18 cellular contexts compared by ENCODE assay signal in the genomic region with DNA sequence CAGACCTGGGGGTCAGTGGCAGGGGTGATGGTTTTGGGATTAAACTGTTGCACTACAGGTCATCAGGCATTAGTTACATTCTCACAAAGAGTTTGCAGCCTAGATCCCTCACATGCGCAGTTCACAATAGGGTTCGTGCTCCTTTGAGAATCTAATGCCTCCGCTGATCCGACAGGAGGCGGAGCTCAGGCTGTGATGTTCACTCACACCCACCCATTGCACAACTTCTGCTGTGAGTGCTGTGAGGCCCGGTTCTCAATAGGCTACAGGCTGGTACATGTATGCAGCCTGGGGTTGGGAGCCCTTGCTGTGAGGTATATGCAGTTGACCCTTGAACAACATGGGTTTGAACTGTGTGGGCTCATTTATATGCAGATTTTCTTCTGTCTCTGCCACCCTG.
DNase-seq lines count a peak whose midpoint lies in the region; ATAC-seq and TF ChIP-seq lines count a peak whose summit lies in the region.
"Had no signal": no experiment of that assay in that cellular context is flagged by ENCODE, and none has a peak within 500 bp of the region (broad histone marks: within the 10 kb centered on the region; RNA-seq: fewer than 3 reads in every experiment).

No MANE protein-coding gene starts in this region.

- ATAC-seq in GM19351 (IDR thresholded peaks at IDR 0.05; ENCODE audit: unreplicated experiment) (no peak), left colon (no peak), HG02870 (IDR thresholded peaks at IDR 0.05; ENCODE audit: unreplicated experiment) (no peak)
- ATAC-seq: Panc1, SK-N-SH treated with all-trans-retinoic acid at 6 μM for 48 hours had no signal

- no peaks in the 10 kb centered on the region for H3K79me2 ChIP-seq in H9 (ENCODE audit: insufficient read depth, low read length)

- H2BK12ac ChIP-seq in H9 (ENCODE audit: insufficient read length, low read depth, low read length): no peak overlapping the region

- no peak overlapping the region for H4K8ac ChIP-seq in H9 (replicated peaks; ENCODE audit: insufficient read length, low read depth, low read length)

- H3K27ac Mint-ChIP-seq in H9: no peak overlapping the region

- H3K4me3 Mint-ChIP-seq in H9: no peak overlapping the region

- no peak overlapping the region for H2BK20ac ChIP-seq in H9 (ENCODE audit: low read depth, low read length, poor library complexity, severe bottlenecking)

- intact Hi-C loops in left colon (cut with DNase I, micrococcal nuclease): no loop called here

- no peak overlapping the region for H3K56ac ChIP-seq in H9 (ENCODE audit: insufficient read length, low read depth, low read length)

- H3K4me2 ChIP-seq in H9 (ENCODE audit: insufficient read depth, insufficient read length, low read length): no peak overlapping the region
- H3K4me2 ChIP-seq: KMS-11 had no signal

- H3K23ac ChIP-seq in H9 (ENCODE audit: insufficient read length, low read depth, low read length): no peak overlapping the region

- H3K36me3 Mint-ChIP-seq in H9 (ENCODE audit: insufficient read depth in 1 of 3, low read depth in 3 of 3): peaks cover 0 to 4% (median 3%) of the 10 kb centered on the region in 3 experiments; a peak in 1 of 7 replicates

- no peak overlapping the region for H2BK5ac ChIP-seq in H9 (ENCODE audit: insufficient read length, low read length)

- H3K9me3 ChIP-seq in H9 (ENCODE audit: control insufficient read depth, low read depth, low read length): no peaks in the 10 kb centered on the region
- H3K9me3 ChIP-seq: MG63 had no signal

- H2AK5ac ChIP-seq in H9 (ENCODE audit: insufficient read length, low read length): no peak overlapping the region

- DNase-seq in H9: peak; percentile 32
- DNase-seq in amniotic epithelial cell (ENCODE audit: low read depth): peak; percentile 45
- peak; percentile 5 for DNase-seq in fibroblast of villous mesenchyme (ENCODE audit: low read depth)
- peak; percentile 16 for DNase-seq in retina
- DNase-seq in SKM-1 treated with dmso at 0.1 percent for 144 hours (lab: John Stamatoyannopoulos, UW; ENCODE audit: unreplicated experiment): no peak
- no peak for DNase-seq in left colon
- DNase-seq: DMS 273 treated with DMSO at 0.1 percent for 48 hours, MG63, NCI-H1092 treated with DMSO at 0.1 percent for 48 hours, NCI-H1694, NCI-H446 treated with DMSO at 0.1 percent for 48 hours, NCI-H748 treated with DMSO at 0.1 percent for 48 hours, SHP77 had no signal

- H3K4me1 Mint-ChIP-seq in H9: peaks cover 0 to 8% of the 10 kb centered on the region in 2 experiments; a peak in 2 of 4 replicates

- H3K4me1 ChIP-seq in H9 (ENCODE audit: insufficient read depth, low read length): peaks cover 4% of the 10 kb centered on the region; the same call in 1 of the 2 replicates

- H3K14ac ChIP-seq in H9 (ENCODE audit: insufficient read depth, low read length): no peak overlapping the region

- peaks cover 0 to 3% of the 10 kb centered on the region in 2 experiments; a peak in 2 of 5 replicates for H3K9me3 Mint-ChIP-seq in H9

- H3K27ac ChIP-seq in H9 (ENCODE audit: insufficient read length, low read depth, low read length): no peak overlapping the region
- H3K27ac ChIP-seq: KMS-11 had no signal

- H3T11ph ChIP-seq in H9 (ENCODE audit: low read length): no peak overlapping the region

- H3K23me2 ChIP-seq in H9 (ENCODE audit: insufficient read length, low read depth, low read length, poor library complexity, severe bottlenecking): no peaks in the 10 kb centered on the region

- peaks cover 3% of the 10 kb centered on the region for H4K20me1 ChIP-seq in H9 (ENCODE audit: control insufficient read depth, insufficient read depth, insufficient read length)

- TF ChIP-seq CTCF in H9 (conservative IDR thresholded peaks at IDR 0.05): no peak
- no peak for TF ChIP-seq CTCF in fibroblast of villous mesenchyme (IDR thresholded peaks at IDR 0.05; ENCODE audit: insufficient read depth, low read depth, low read length)

- H4K5ac ChIP-seq in H9 (ENCODE audit: insufficient read length, low read depth, low read length): no peak overlapping the region

- no peak overlapping the region for H3K9ac ChIP-seq in H9 (ENCODE audit: extremely low read depth, insufficient read length, low read length)
- H3K9ac ChIP-seq: KMS-11 had no signal

- no peak overlapping the region for H2BK15ac ChIP-seq in H9 (ENCODE audit: low read depth, low read length)

- WGBS in H9 (ENCODE audit: extremely low coverage, insufficient read length, low lambda C conversion rate): no CpG with 5 or more reads among the region's 6 CpGs

- no peak overlapping the region for H2BK120ac ChIP-seq in H9 (ENCODE audit: low read depth, low read length, poor library complexity, severe bottlenecking)

- H3K27me3 Mint-ChIP-seq in H9 (ENCODE audit: low read depth): peaks cover 3% of the 10 kb centered on the region; the same call in 1 of the 2 replicates

- no peak overlapping the region for H3K4ac ChIP-seq in H9 (ENCODE audit: low read depth, low read length)

- no peaks in the 10 kb centered on the region for H3K79me1 ChIP-seq in H9 (ENCODE audit: insufficient read depth, low read depth, low read length, poor library complexity, severe bottlenecking)

- H2AFZ ChIP-seq in H9 (ENCODE audit: low read length): no peak overlapping the region

- H3K18ac ChIP-seq in H9 (ENCODE audit: insufficient read length, low read depth, low read length): no peak overlapping the region

- no peaks in the 10 kb centered on the region for H3K27me3 ChIP-seq in H9 (ENCODE audit: insufficient read depth, low read length)
- H3K27me3 ChIP-seq: MG63 had no signal

- no peak overlapping the region for H3K4me3 ChIP-seq in fibroblast of villous mesenchyme (ENCODE audit: low read depth, low read length)
- H3K4me3 ChIP-seq: MG63 had no signal

- H4K91ac ChIP-seq in H9 (ENCODE audit: insufficient read length, low read depth, low read length): no peak overlapping the region

Comparison
In these comparisons a context has a peak if more than half of its experiments do, and no peak if none do; other contexts are left out.
1. DNase-seq: peak in H9 (single experiment), amniotic epithelial cell (single experiment), fibroblast of villous mesenchyme (single experiment) and retina (single experiment); none in SKM-1 treated with dmso at 0.1 percent for 144 hours (single experiment) and left colon (0 of 2).